16 cellular contexts compared by ENCODE assay signal in genomic region chr1:15931884-15932283, GRCh38.
"Had no signal": no experiment of that assay in that cellular context is flagged by ENCODE, and none has a peak within 500 bp of the region (broad histone marks: within the 10 kb centered on the region; RNA-seq: fewer than 3 reads in every experiment).

No MANE protein-coding gene starts in this region.

- ATAC-seq: heart right ventricle, left lobe of liver, lower lobe of right lung, pancreas, right lobe of liver, T-helper 17 cell had no signal

- H3K27me3 Mint-ChIP-seq: activated B cell treated with CpG ODN at 0.5 μM for 24 hours; activated CD4-positive, alpha-beta memory T cell treated with anti-CD3 and anti-CD28 coated beads for 36 hours; naive B cell; T-helper 17 cell had no signal

- DNase-seq: activated B cell treated with CpG ODN at 0.5 μM for 24 hours; activated CD4-positive, alpha-beta memory T cell treated with anti-CD3 and anti-CD28 coated beads for 36 hours; activated CD4-positive, alpha-beta T cell treated with anti-CD3 and anti-CD28 coated beads for 48 hours; cortex of kidney; endodermal cell; heart right ventricle; lower lobe of right lung; naive B cell; pancreas; right lobe of liver; small intestine; stimulated activated CD4-positive, alpha-beta T cell treated with anti-CD3 and anti-CD28 coated beads, Interleukin-2, amount 100 ng/mL, for 24 hours; stimulated activated naive CD4-positive, alpha-beta T cell treated with Interleukin-2 at 50 U/mL for 16 hours; SW 1271; T-helper 17 cell had no signal

- H3K4me1 Mint-ChIP-seq: activated B cell treated with CpG ODN at 0.5 μM for 24 hours, endodermal cell had no signal

- H3K27ac Mint-ChIP-seq: activated B cell treated with CpG ODN at 0.5 μM for 24 hours, endodermal cell, T-helper 17 cell had no signal

- H3K9me3 Mint-ChIP-seq: activated B cell treated with CpG ODN at 0.5 μM for 24 hours; activated CD4-positive, alpha-beta memory T cell treated with anti-CD3 and anti-CD28 coated beads for 36 hours; endodermal cell; naive B cell had no signal

- H3K4me3 Mint-ChIP-seq: activated B cell treated with CpG ODN at 0.5 μM for 24 hours; activated CD4-positive, alpha-beta memory T cell treated with anti-CD3 and anti-CD28 coated beads for 36 hours; endodermal cell; naive B cell; T-helper 17 cell had no signal
